In genomic region chr1:171251741-171252300, GRCh38 we compare ENCODE assay signal across 8 cellular contexts. TPM values are rescaled to one million over a fixed set of nuclear protein-coding genes. Genes with fewer than 3 reads are reported as not detected.
DNase-seq lines count a peak whose midpoint lies in the region; ATAC-seq and TF ChIP-seq lines count a peak whose summit lies in the region.

No MANE protein-coding gene starts in this region.

- H3K27me3 ChIP-seq in CD4-positive, alpha-beta T cell (ENCODE audit: control insufficient read depth, insufficient read depth, low read length) = peaks cover 24% of the 10 kb centered on the region
- peaks cover 4% of the 10 kb centered on the region; the same call in 1 of the 2 replicates for H3K27me3 ChIP-seq in MG63
- no peaks in the 10 kb centered on the region for H3K27me3 ChIP-seq in parathyroid adenoma (ENCODE audit: control insufficient read depth, insufficient read depth, low read length)

- no peaks in the 10 kb centered on the region for H3K9me3 Mint-ChIP-seq in CD4-positive, alpha-beta T cell
- no peaks in the 10 kb centered on the region for H3K9me3 Mint-ChIP-seq in activated CD8-positive, alpha-beta T cell treated with anti-CD3 and anti-CD28 coated beads, Interleukin-2, amount 10 ng/mL, durations not matched to agents 7 days and 5 days (ENCODE audit: insufficient read depth)

- no peaks in the 10 kb centered on the region for H3K36me3 ChIP-seq in MG63
- H3K36me3 ChIP-seq in parathyroid adenoma (ENCODE audit: control insufficient read depth, insufficient read depth, low read length) = no peaks in the 10 kb centered on the region

- CTCF ChIA-PET in CD4-positive, alpha-beta T cell (lab: Charles Lee) = no interaction called here
- CTCF ChIA-PET in activated CD8-positive, alpha-beta T cell treated with anti-CD3 and anti-CD28 coated beads, Interleukin-2, amount 10 ng/mL, durations not matched to agents 7 days and 5 days (lab: Charles Lee) = interaction anchor here (0.9 to 4.5 kb wide), 3 partner anchors 20 to 76 kb away, joined by 3 to 17 read pairs (median 3); partner anchors contain the start of gene FMO4

- H3K36me3 Mint-ChIP-seq in CD4-positive, alpha-beta T cell (ENCODE audit: low read depth) = no peaks in the 10 kb centered on the region
- no peaks in the 10 kb centered on the region for H3K36me3 Mint-ChIP-seq in activated CD8-positive, alpha-beta T cell treated with anti-CD3 and anti-CD28 coated beads, Interleukin-2, amount 10 ng/mL, durations not matched to agents 7 days and 5 days (ENCODE audit: low read depth)

- intact Hi-C loops in CD4-positive, alpha-beta T cell (cut with DNase I, micrococcal nuclease) = no loop called here

- H3K9me3 ChIP-seq in CD4-positive, alpha-beta T cell (ENCODE audit: control insufficient read depth, low read length) = no peaks in the 10 kb centered on the region
- no peaks in the 10 kb centered on the region for H3K9me3 ChIP-seq in MG63
- no peaks in the 10 kb centered on the region for H3K9me3 ChIP-seq in parathyroid adenoma (ENCODE audit: control insufficient read depth, low read length)

- H2AFZ ChIP-seq in parathyroid adenoma = no peak overlapping the region

- no peak overlapping the region for H3K27ac ChIP-seq in CD4-positive, alpha-beta T cell (ENCODE audit: low read depth, low read length)
- no peak overlapping the region for H3K27ac ChIP-seq in parathyroid adenoma

- H3K4me3 ChIP-seq in MG63 = peak overlapping the region; percentile 56
- H3K4me3 ChIP-seq in parathyroid adenoma (ENCODE audit: low read depth, low read length) = peak overlapping the region; percentile 41

- peaks cover 15% of the 10 kb centered on the region for H3K4me1 Mint-ChIP-seq in CD4-positive, alpha-beta T cell (ENCODE audit: low read depth)
- peaks cover 18% of the 10 kb centered on the region for H3K4me1 Mint-ChIP-seq in activated CD8-positive, alpha-beta T cell treated with anti-CD3 and anti-CD28 coated beads, Interleukin-2, amount 10 ng/mL, durations not matched to agents 7 days and 5 days (ENCODE audit: low read depth)

- H3K79me2 ChIP-seq in parathyroid adenoma = no peaks in the 10 kb centered on the region

- peaks cover under 1% of the 10 kb centered on the region for H3K4me1 ChIP-seq in parathyroid adenoma

- H3K4me3 Mint-ChIP-seq in CD4-positive, alpha-beta T cell = peak overlapping the region; percentile 83
- peak overlapping the region; percentile 78 for H3K4me3 Mint-ChIP-seq in activated CD8-positive, alpha-beta T cell treated with anti-CD3 and anti-CD28 coated beads, Interleukin-2, amount 10 ng/mL, durations not matched to agents 7 days and 5 days

- ATAC-seq in CD4-positive, alpha-beta T cell (ENCODE audit: poor library complexity) = peak; percentile 44
- peak; percentile 21 for ATAC-seq in GM19324 (IDR thresholded peaks at IDR 0.05; ENCODE audit: low FRiP score, unreplicated experiment)
- peak; percentile 45 for ATAC-seq in activated CD8-positive, alpha-beta T cell treated with anti-CD3 and anti-CD28 coated beads, Interleukin-2, amount 10 ng/mL, durations not matched to agents 7 days and 5 days
- ATAC-seq in GM21737 (IDR thresholded peaks at IDR 0.05; ENCODE audit: unreplicated experiment) = no peak

- TF ChIP-seq CTCF in CD4-positive, alpha-beta T cell (IDR thresholded peaks at IDR 0.05) = no peak
- TF ChIP-seq CTCF in parathyroid adenoma (IDR thresholded peaks at IDR 0.05) = no peak

- H3K27ac Mint-ChIP-seq in CD4-positive, alpha-beta T cell = no peak overlapping the region
- H3K27ac Mint-ChIP-seq in activated CD8-positive, alpha-beta T cell treated with anti-CD3 and anti-CD28 coated beads, Interleukin-2, amount 10 ng/mL, durations not matched to agents 7 days and 5 days = no peak overlapping the region

- POLR2A ChIA-PET in CD4-positive, alpha-beta T cell (lab: Charles Lee) = no interaction called here
- POLR2A ChIA-PET in activated CD8-positive, alpha-beta T cell treated with anti-CD3 and anti-CD28 coated beads, Interleukin-2, amount 10 ng/mL, durations not matched to agents 7 days and 5 days (lab: Charles Lee) = no interaction called here

- DNase-seq in CD4-positive, alpha-beta T cell = no peak
- DNase-seq in MG63 = peak; percentile 48
- peak; percentile 30 for DNase-seq in activated CD8-positive, alpha-beta T cell treated with anti-CD3 and anti-CD28 coated beads, Interleukin-2, amount 10 ng/mL, durations not matched to agents 7 days and 5 days
- peak; percentile 11 for DNase-seq in foreskin melanocyte
- no peak for DNase-seq in superior temporal gyrus (ENCODE audit: extremely low spot score)

- H3K27me3 Mint-ChIP-seq in CD4-positive, alpha-beta T cell = peaks cover 77% of the 10 kb centered on the region
- peaks cover 47% of the 10 kb centered on the region for H3K27me3 Mint-ChIP-seq in activated CD8-positive, alpha-beta T cell treated with anti-CD3 and anti-CD28 coated beads, Interleukin-2, amount 10 ng/mL, durations not matched to agents 7 days and 5 days (ENCODE audit: low read depth)

- H3K9ac ChIP-seq in parathyroid adenoma = no peak overlapping the region

- peak overlapping the region; percentile 55 for H3K4me2 ChIP-seq in parathyroid adenoma (ENCODE audit: low read length)

RNA-seq across cellular contexts. Expression of gene FMO1, which starts 3.5 kb away (rescaled TPM):
- not detected for total RNA-seq in CD4-positive, alpha-beta T cell
- not detected in 2 replicates for total RNA-seq in MG63 (2014; rRNA removed; shearing (Covaris generic); ENCODE audit: low replicate concordance)
- total RNA-seq in activated CD8-positive, alpha-beta T cell treated with anti-CD3 and anti-CD28 coated beads, Interleukin-2, amount 10 ng/mL, durations not matched to agents 7 days and 5 days = not detected

Comparison
In these comparisons a context has a peak if more than half of its experiments do, and no peak if none do; other contexts are left out.
1. DNase-seq: peak in MG63 (single experiment), activated CD8-positive, alpha-beta T cell treated with anti-CD3 and anti-CD28 coated beads, Interleukin-2, amount 10 ng/mL, durations not matched to agents 7 days and 5 days (single experiment) and foreskin melanocyte (single experiment); none in CD4-positive, alpha-beta T cell (0 of 10) and superior temporal gyrus (single experiment).